ENCODE assay signal across 32 cellular contexts in the genomic region with DNA sequence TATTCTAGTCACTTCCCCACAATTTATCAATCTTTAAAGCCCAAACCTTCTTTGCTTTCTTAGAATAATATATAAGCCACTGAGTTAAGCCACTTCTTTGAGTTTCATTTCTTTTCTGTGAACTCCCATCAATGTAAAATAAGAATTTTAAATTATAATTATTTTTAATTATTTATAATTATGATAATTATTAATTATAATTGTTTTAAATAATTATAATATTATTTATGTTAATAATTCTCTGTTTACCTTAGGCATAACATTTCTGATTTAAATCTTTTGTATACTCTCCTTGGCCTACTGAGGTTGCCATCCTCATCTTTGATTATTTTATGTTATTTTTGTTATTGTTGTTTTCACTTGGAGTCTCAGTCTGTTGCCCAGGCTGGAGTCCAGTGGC.
"Had no signal": no experiment of that assay in that cellular context is flagged by ENCODE, and none has a peak within 500 bp of the region (broad histone marks: within the 10 kb centered on the region; RNA-seq: fewer than 3 reads in every experiment).

No MANE protein-coding gene starts in this region.

- H3K27ac Mint-ChIP-seq: activated CD4-positive, alpha-beta memory T cell treated with anti-CD3 and anti-CD28 coated beads, Interleukin-2, amount 10 ng/mL, durations not matched to agents 7 days and 5 days; activated CD4-positive, alpha-beta T cell treated with anti-CD3 and anti-CD28 coated beads, Interleukin-2, amount 10 ng/mL, durations not matched to agents 7 days and 5 days; activated naive CD8-positive, alpha-beta T cell; activated T-cell treated with anti-CD3 and anti-CD28 coated beads, Interleukin-2, amount 50 U/mL, for 24 hours; activated T-cell treated with anti-CD3 and anti-CD28 coated beads, Interleukin-2, amount 50 U/mL, for 72 hours; activated T-helper 17 cell treated with anti-CD3 and anti-CD28 coated beads, Interleukin-2, amount 50 U/mL, for 72 hours; T-helper 17 cell; T-helper 2 cell treated with Interferon-gamma antibody and Interleukin-4, amounts not matched to agents 5 μg/mL and 100 μg/mL, for 36 hours had no signal

- H3K27me3 ChIP-seq: brain microvascular endothelial cell, esophagus muscularis mucosa, foreskin keratinocyte, gastroesophageal sphincter, heart right ventricle had no signal

- DNase-seq: activated CD4-positive, alpha-beta memory T cell treated with anti-CD3 and anti-CD28 coated beads, Interleukin-2, amount 10 ng/mL, durations not matched to agents 7 days and 5 days; activated CD4-positive, alpha-beta T cell treated with anti-CD3 and anti-CD28 coated beads for 1 hour; activated CD4-positive, alpha-beta T cell treated with anti-CD3 and anti-CD28 coated beads for 4 hours; activated CD4-positive, alpha-beta T cell treated with anti-CD3 and anti-CD28 coated beads, Interleukin-2, amount 10 ng/mL, durations not matched to agents 7 days and 5 days; activated CD4-positive, alpha-beta T cell treated with anti-CD3 and anti-CD28 coated beads, Interleukin-2, amount 50 U/mL, for 4 hours; activated CD8-positive, alpha-beta memory T cell treated with anti-CD3 and anti-CD28 coated beads, Interleukin-2, amount 50 U/mL, for 48 hours; activated effector memory CD4-positive, alpha-beta T cell treated with Interleukin-2 at 50 U/mL for 16 hours; activated gamma-delta T cell treated with Interleukin-2 at 50 U/mL for 16 hours; activated naive CD4-positive, alpha-beta T cell treated with anti-CD3 and anti-CD28 coated beads, Interleukin-2, amount 50 U/mL, for 16 hours; activated naive CD4-positive, alpha-beta T cell treated with Interleukin-2 at 50 U/mL for 16 hours; activated T-cell treated with anti-CD3 and anti-CD28 coated beads for 4 hours; activated T-cell treated with anti-CD3 and anti-CD28 coated beads, Interleukin-2, amount 50 U/mL, for 24 hours; activated T-cell treated with anti-CD3 and anti-CD28 coated beads, Interleukin-2, amount 50 U/mL, for 72 hours; amniotic stem cell; anterior cingulate cortex; brain microvascular endothelial cell; caudate nucleus; cortex of kidney; dermis blood vessel endothelial cell; effector CD8-positive, alpha-beta T cell; erythroblast; foreskin keratinocyte; heart right ventricle; T-helper 1 cell; T-helper 17 cell; T1000 had no signal

- FAIRE-seq: astrocyte had no signal

- H3K27me3 Mint-ChIP-seq: activated CD4-positive, alpha-beta memory T cell treated with anti-CD3 and anti-CD28 coated beads, Interleukin-2, amount 10 ng/mL, durations not matched to agents 7 days and 5 days; activated CD4-positive, alpha-beta T cell treated with anti-CD3 and anti-CD28 coated beads, Interleukin-2, amount 10 ng/mL, durations not matched to agents 7 days and 5 days; activated naive CD8-positive, alpha-beta T cell; activated T-cell treated with anti-CD3 and anti-CD28 coated beads, Interleukin-2, amount 50 U/mL, for 24 hours; activated T-helper 17 cell treated with anti-CD3 and anti-CD28 coated beads, Interleukin-2, amount 50 U/mL, for 72 hours; T-helper 17 cell had no signal

- H3K4me3 ChIP-seq: esophagus muscularis mucosa, gastroesophageal sphincter, heart right ventricle had no signal

- H3K4me1 ChIP-seq: esophagus muscularis mucosa, foreskin keratinocyte, gastroesophageal sphincter, heart right ventricle had no signal

- ATAC-seq: activated T-cell treated with anti-CD3 and anti-CD28 coated beads, Interleukin-2, amount 50 U/mL, for 72 hours; activated T-helper 17 cell treated with anti-CD3 and anti-CD28 coated beads, Interleukin-2, amount 50 U/mL, for 72 hours; foreskin keratinocyte; gastroesophageal sphincter; heart right ventricle; T-helper 17 cell had no signal

- H3K36me3 Mint-ChIP-seq: activated naive CD8-positive, alpha-beta T cell had no signal

- H3K36me3 ChIP-seq: brain microvascular endothelial cell, esophagus muscularis mucosa, gastroesophageal sphincter, heart right ventricle had no signal

- H3K4me1 Mint-ChIP-seq: activated CD4-positive, alpha-beta memory T cell treated with anti-CD3 and anti-CD28 coated beads, Interleukin-2, amount 10 ng/mL, durations not matched to agents 7 days and 5 days; activated CD4-positive, alpha-beta T cell treated with anti-CD3 and anti-CD28 coated beads, Interleukin-2, amount 10 ng/mL, durations not matched to agents 7 days and 5 days; activated T-helper 17 cell treated with anti-CD3 and anti-CD28 coated beads, Interleukin-2, amount 50 U/mL, for 72 hours; T-helper 17 cell had no signal

- H3K27ac ChIP-seq: brain microvascular endothelial cell, esophagus muscularis mucosa, foreskin keratinocyte, gastroesophageal sphincter, heart right ventricle had no signal

- H3K4me3 Mint-ChIP-seq: activated CD4-positive, alpha-beta memory T cell treated with anti-CD3 and anti-CD28 coated beads, Interleukin-2, amount 10 ng/mL, durations not matched to agents 7 days and 5 days; activated CD4-positive, alpha-beta T cell treated with anti-CD3 and anti-CD28 coated beads, Interleukin-2, amount 10 ng/mL, durations not matched to agents 7 days and 5 days; activated naive CD8-positive, alpha-beta T cell; activated T-cell treated with anti-CD3 and anti-CD28 coated beads, Interleukin-2, amount 50 U/mL, for 24 hours; activated T-cell treated with anti-CD3 and anti-CD28 coated beads, Interleukin-2, amount 50 U/mL, for 72 hours; activated T-helper 17 cell treated with anti-CD3 and anti-CD28 coated beads, Interleukin-2, amount 50 U/mL, for 72 hours; T-helper 17 cell; T-helper 2 cell treated with Interferon-gamma antibody and Interleukin-4, amounts not matched to agents 5 μg/mL and 100 μg/mL, for 36 hours had no signal
